3 cellular contexts compared by ENCODE assay signal in the genomic region with DNA sequence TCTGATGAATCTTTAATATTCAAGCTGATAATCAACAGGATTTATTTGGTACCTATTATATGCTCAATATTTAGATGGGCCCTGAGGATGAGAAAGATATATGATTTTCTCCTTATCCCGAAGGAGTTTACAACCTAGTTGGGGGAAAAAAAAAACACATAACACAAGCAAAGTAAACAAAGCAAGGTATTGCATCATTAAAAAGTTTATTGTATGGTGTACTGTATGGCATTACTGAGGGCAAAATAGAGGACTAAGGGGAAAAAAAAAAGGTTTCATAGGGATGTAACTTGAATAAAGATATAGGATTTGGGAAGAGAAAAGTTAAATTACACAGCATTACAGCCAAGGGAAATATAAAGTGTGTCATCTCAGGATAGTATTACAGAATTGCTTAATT.
TF ChIP-seq lines count a peak whose summit lies in the region.

No MANE protein-coding gene starts in this region.

TF ChIP-seq in HepG2, 621 proteins besides CTCF, POLR2A, EP300 and RAD21:
- no peak for TF ChIP-seq FOXP1 (IDR thresholded peaks at IDR 0.05)
- TF ChIP-seq FOXP1 (CRISPR knock-in tag; IDR thresholded peaks at IDR 0.05): 0 out of 2 replicates have a peak, but pooled peaks have one; percentile 11
- TF ChIP-seq IRF9 (CRISPR knock-in tag; IDR thresholded peaks at IDR 0.05; ENCODE audit: borderline replicate concordance): no peak
- no peak for TF ChIP-seq PRMT3 (CRISPR knock-in tag; IDR thresholded peaks at IDR 0.05; ENCODE audit: borderline replicate concordance, low read depth)
- TF ChIP-seq E2F5 (CRISPR knock-in tag; conservative IDR thresholded peaks at IDR 0.05): no peak
- TF ChIP-seq CEBPB (IDR thresholded peaks at IDR 0.05; ENCODE audit: borderline replicate concordance, low read depth, low read length): peak; percentile 61; the same call in 1 of the 2 replicates
- TF ChIP-seq ATF4 (CRISPR knock-in tag; IDR thresholded peaks at IDR 0.05): peak in 1 of 2 experiments; percentile 62; a peak in 1 of 4 replicates
- no peak for TF ChIP-seq BHLHE40 (IDR thresholded peaks at IDR 0.05; ENCODE audit: low read length)
- TF ChIP-seq FOSL2 (CRISPR knock-in tag; IDR thresholded peaks at IDR 0.05): no peak
- TF ChIP-seq ATF7 (IDR thresholded peaks at IDR 0.05): peak; percentile 78
- TF ChIP-seq ATF7 (CRISPR knock-in tag; IDR thresholded peaks at IDR 0.05): no peak
- TF ChIP-seq, protein P1, sequence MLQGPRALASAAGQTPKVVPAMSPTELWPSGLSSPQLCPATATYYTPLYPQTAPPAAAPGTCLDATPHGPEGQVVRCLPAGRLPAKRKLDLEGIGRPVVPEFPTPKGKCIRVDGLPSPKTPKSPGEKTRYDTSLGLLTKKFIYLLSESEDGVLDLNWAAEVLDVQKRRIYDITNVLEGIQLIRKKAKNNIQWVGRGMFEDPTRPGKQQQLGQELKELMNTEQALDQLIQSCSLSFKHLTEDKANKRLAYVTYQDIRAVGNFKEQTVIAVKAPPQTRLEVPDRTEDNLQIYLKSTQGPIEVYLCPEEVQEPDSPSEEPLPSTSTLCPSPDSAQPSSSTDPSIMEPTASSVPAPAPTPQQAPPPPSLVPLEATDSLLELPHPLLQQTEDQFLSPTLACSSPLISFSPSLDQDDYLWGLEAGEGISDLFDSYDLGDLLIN (CRISPR knock-in tag; IDR thresholded peaks at IDR 0.05; ENCODE audit: borderline replicate concordance): no peak
- no peak for TF ChIP-seq EEA1 (CRISPR knock-in tag; IDR thresholded peaks at IDR 0.05; ENCODE audit: borderline replicate concordance)
- TF ChIP-seq ZNF431 (CRISPR knock-in tag; IDR thresholded peaks at IDR 0.05; ENCODE audit: borderline replicate concordance, low read depth): no peak
- no peak for TF ChIP-seq ZNF746 (CRISPR knock-in tag; IDR thresholded peaks at IDR 0.05)
- no peak for TF ChIP-seq ZNF878 (CRISPR knock-in tag; IDR thresholded peaks at IDR 0.05)
- no peak for TF ChIP-seq ZNF558 (CRISPR knock-in tag; IDR thresholded peaks at IDR 0.05; ENCODE audit: borderline replicate concordance)
- no peak for TF ChIP-seq ZFP41 (CRISPR knock-in tag; IDR thresholded peaks at IDR 0.05; ENCODE audit: borderline replicate concordance)
TF ChIP-seq in HepG2: peak in this region for 4.

TF ChIP-seq in IMR-90, 13 proteins besides CTCF, POLR2A, EP300 and RAD21:
- TF ChIP-seq CEBPB (IDR thresholded peaks at IDR 0.05; ENCODE audit: low read depth, low read length) (peak; percentile 46), NFE2L2 (IDR thresholded peaks at IDR 0.05; ENCODE audit: low read depth, low read length) (no peak)

TF ChIP-seq in WTC11, 78 proteins besides CTCF, POLR2A, EP300 and RAD21:
- TF ChIP-seq E2F5 (CRISPR knock-in tag; IDR thresholded peaks at IDR 0.05) (no peak), FOXP1 (CRISPR knock-in tag; IDR thresholded peaks at IDR 0.05; ENCODE audit: borderline replicate concordance) (no peak), GABPB1 (CRISPR knock-in tag; IDR thresholded peaks at IDR 0.05) (peak; percentile 51), GTF2I (CRISPR knock-in tag; conservative IDR thresholded peaks at IDR 0.05) (no peak), PREB (CRISPR knock-in tag; IDR thresholded peaks at IDR 0.05; ENCODE audit: borderline replicate concordance) (no peak)
